22 cellular contexts compared by ENCODE assay signal in genomic region chr2:127146071-127146725, GRCh38. TPM values are rescaled to one million over a fixed set of nuclear protein-coding genes. Genes with fewer than 3 reads are reported as not detected.
DNase-seq lines count a peak whose midpoint lies in the region; FAIRE-seq and TF ChIP-seq lines count a peak whose summit lies in the region.
"Had no signal": no experiment of that assay in that cellular context is flagged by ENCODE, and none has a peak within 500 bp of the region (broad histone marks: within the 10 kb centered on the region; RNA-seq: fewer than 3 reads in every experiment).

No MANE protein-coding gene starts in this region.

- no peaks in the 10 kb centered on the region for H3K79me2 ChIP-seq in osteoblast (ENCODE audit: insufficient read depth, low read length)
- no peaks in the 10 kb centered on the region for H3K79me2 ChIP-seq in trophoblast cell (ENCODE audit: control insufficient read depth, insufficient read depth, low read length, poor library complexity)

- no peak overlapping the region for H4K8ac ChIP-seq in trophoblast cell (ENCODE audit: low read depth, low read length)

- H3K36me3 ChIP-seq in osteoblast (ENCODE audit: insufficient read depth, low read length) (no peaks in the 10 kb centered on the region), trophoblast cell (ENCODE audit: control insufficient read depth in 1 of 2, insufficient read depth in 2 of 2, low read length in 2 of 2) (no peaks in the 10 kb centered on the region)
- H3K36me3 ChIP-seq: esophagus muscularis mucosa, thyroid gland had no signal

- no peak overlapping the region for H3K4me3 ChIP-seq in osteoblast (ENCODE audit: insufficient read depth, low read length)
- no peak overlapping the region for H3K4me3 ChIP-seq in trophoblast cell (ENCODE audit: low read depth, low read length)
- H3K4me3 ChIP-seq: esophagus muscularis mucosa, thyroid gland had no signal

- H3K4ac ChIP-seq in trophoblast cell (ENCODE audit: low read depth, low read length), result no peak overlapping the region

- no peak overlapping the region for H2BK12ac ChIP-seq in trophoblast cell (ENCODE audit: low read length)

- H3K23ac ChIP-seq in trophoblast cell (ENCODE audit: low read length), result no peak overlapping the region

- H2BK120ac ChIP-seq in trophoblast cell (ENCODE audit: insufficient read depth, low read length, poor library complexity), result no peak overlapping the region

- peaks cover 44% of the 10 kb centered on the region for H3K4me1 ChIP-seq in osteoblast (ENCODE audit: insufficient read depth, low read length)
- no peaks in the 10 kb centered on the region for H3K4me1 ChIP-seq in trophoblast cell (ENCODE audit: control insufficient read depth in 1 of 2, insufficient read depth in 2 of 2, low read length in 2 of 2)
- H3K4me1 ChIP-seq: thyroid gland had no signal

- H4K91ac ChIP-seq in trophoblast cell (ENCODE audit: low read depth, low read length), result no peak overlapping the region

- no peak overlapping the region for H2AK5ac ChIP-seq in trophoblast cell (ENCODE audit: low read length)

- no peaks in the 10 kb centered on the region for H4K20me1 ChIP-seq in osteoblast (ENCODE audit: insufficient read depth, low read length)

- no peak overlapping the region for H3K4me2 ChIP-seq in osteoblast (ENCODE audit: insufficient read depth, low read length)
- no peak overlapping the region for H3K4me2 ChIP-seq in trophoblast cell (ENCODE audit: low read length)

- H2AFZ ChIP-seq in osteoblast (ENCODE audit: low read length), result no peak overlapping the region
- no peak overlapping the region for H2AFZ ChIP-seq in trophoblast cell (ENCODE audit: insufficient read depth, low read length, poor library complexity)

- no peak overlapping the region for H3K9ac ChIP-seq in trophoblast cell (ENCODE audit: low read length)

- peak; percentile 46 for DNase-seq in activated effector memory CD4-positive, alpha-beta T cell treated with anti-CD3 and anti-CD28 coated beads, Interleukin-2, amount 50 U/mL, for 16 hours
- DNase-seq in activated effector memory CD4-positive, alpha-beta T cell treated with Interleukin-2 at 50 U/mL for 16 hours, result no peak
- DNase-seq in ecto neural progenitor cell (ENCODE audit: low spot score), result peak; percentile 34
- no peak for DNase-seq in osteoblast (ENCODE audit: insufficient read length, low spot score, missing footprints)
- no peak for DNase-seq in urothelium cell line (ENCODE audit: low spot score)
- DNase-seq in cerebellar nuclear complex (lab: John Stamatoyannopoulos, UW), result no peak
- no peak for DNase-seq in GM19238 (ENCODE audit: insufficient read length, low spot score)
- DNase-seq in trophoblast cell, result no peak
- DNase-seq: activated B cell treated with CpG ODN at 0.5 μM for 24 hours; activated CD4-positive, alpha-beta T cell treated with anti-CD3 and anti-CD28 coated beads, Interleukin-2, amount 50 U/mL, for 48 hours; activated naive CD4-positive, alpha-beta T cell treated with anti-CD3 and anti-CD28 coated beads for 36 hours; DMS79; effector memory CD4-positive, alpha-beta T cell; Karpas-422; left cardiac atrium; natural killer cell; NCI-H187 treated with DMSO at 0.1 percent for 48 hours; NCI-H345; NCI-H774; thyroid gland had no signal

- H3K27ac ChIP-seq in osteoblast (ENCODE audit: low read depth, low read length), result peak overlapping the region; percentile 81
- no peak overlapping the region for H3K27ac ChIP-seq in trophoblast cell (ENCODE audit: low read depth, low read length)
- H3K27ac ChIP-seq: thyroid gland had no signal

- peak; percentile 77 for FAIRE-seq in urothelium cell line (lab: Jason Lieb, UNC)
- FAIRE-seq: HTR-8/SVneo had no signal

- no peak for TF ChIP-seq CTCF in osteoblast (IDR thresholded peaks at IDR 0.05; ENCODE audit: extremely low read depth, low read depth, low read length)

- H3K79me1 ChIP-seq in trophoblast cell (ENCODE audit: low read length), result no peaks in the 10 kb centered on the region

- H3K14ac ChIP-seq in trophoblast cell (ENCODE audit: low read length), result no peak overlapping the region

- no peaks in the 10 kb centered on the region for H3K27me3 ChIP-seq in osteoblast (ENCODE audit: insufficient read depth, low read length)
- H3K27me3 ChIP-seq in trophoblast cell (ENCODE audit: insufficient read depth, low read length), result peaks cover 2% of the 10 kb centered on the region
- H3K27me3 ChIP-seq: esophagus muscularis mucosa, thyroid gland had no signal

- H3K9me3 ChIP-seq in osteoblast (ENCODE audit: low read depth, low read length) (peaks cover 2% of the 10 kb centered on the region), trophoblast cell (ENCODE audit: insufficient read depth, low read depth, low read length) (no peaks in the 10 kb centered on the region)
- H3K9me3 ChIP-seq: esophagus muscularis mucosa, thyroid gland had no signal

- H4K12ac ChIP-seq in trophoblast cell (ENCODE audit: low read depth, low read length), result no peak overlapping the region

- no peak overlapping the region for H2BK5ac ChIP-seq in trophoblast cell (ENCODE audit: low read depth, low read length, poor library complexity)

- WGBS in trophoblast cell (ENCODE audit: extremely low coverage, insufficient coverage, insufficient read length), result no CpG with 5 or more reads among the region's 18 CpGs

- no peak overlapping the region for H3K18ac ChIP-seq in trophoblast cell (ENCODE audit: low read length)

RNA-seq across cellular contexts. Expression of gene BIN1, which starts 39.2 kb away (rescaled TPM):
- 83.7 and 85.4 TPM in 2 replicates for total RNA-seq in osteoblast
- polyA plus RNA-seq in trophoblast cell (2013), result 6.7 and 7.6 TPM in 2 replicates

Comparison
In these comparisons a context has a peak if more than half of its experiments do, and no peak if none do; other contexts are left out.
1. DNase-seq: peak in activated effector memory CD4-positive, alpha-beta T cell treated with anti-CD3 and anti-CD28 coated beads, Interleukin-2, amount 50 U/mL, for 16 hours (single experiment) and ecto neural progenitor cell (single experiment); none in activated effector memory CD4-positive, alpha-beta T cell treated with Interleukin-2 at 50 U/mL for 16 hours (single experiment), osteoblast (single experiment), urothelium cell line (single experiment), cerebellar nuclear complex (0 of 2), GM19238 (single experiment) and trophoblast cell (0 of 2).